In the genomic region with DNA sequence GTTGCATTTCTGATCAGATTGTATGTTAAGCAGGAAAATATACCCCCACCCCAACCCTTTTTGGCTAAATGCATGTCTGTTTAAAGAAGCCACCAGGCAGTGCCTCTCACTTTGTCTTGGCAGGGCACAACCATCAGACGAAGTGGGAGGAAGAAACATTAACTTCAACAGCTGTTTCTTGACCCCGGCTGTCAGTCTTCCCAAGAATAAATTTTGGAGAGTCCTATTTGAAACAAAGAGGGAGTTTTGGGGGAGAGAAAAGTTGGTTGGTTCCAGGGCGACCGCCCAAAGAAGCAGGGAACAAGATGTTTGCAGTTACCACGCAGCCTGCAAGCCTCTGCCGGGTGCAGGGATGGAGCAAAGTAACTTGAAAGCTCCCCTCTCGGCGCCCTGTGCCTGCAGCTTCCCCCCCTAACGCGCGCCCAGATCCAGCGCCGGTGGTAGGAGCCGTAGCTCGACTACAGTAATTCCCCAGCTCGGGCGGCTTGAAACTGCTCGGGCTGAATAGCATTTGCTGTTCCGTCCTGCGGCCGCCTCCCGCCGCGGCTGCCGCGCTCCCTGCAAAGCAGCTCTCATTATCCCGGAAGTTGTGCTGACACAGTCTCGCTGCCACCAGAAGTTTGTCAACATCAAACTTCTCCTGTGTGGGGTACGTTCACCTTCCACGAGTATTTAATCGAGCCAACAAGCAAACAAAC, we compare ENCODE assay signal across 8 cellular contexts.
A peak's percentile ranks its signal among the peaks of the same experiment; 100 is the strongest.
DNase-seq lines count a peak whose midpoint lies in the region; ATAC-seq and TF ChIP-seq lines count a peak whose summit lies in the region.

No MANE protein-coding gene starts in this region.

- POLR2A ChIA-PET in naive thymus-derived CD4-positive, alpha-beta T cell (lab: Charles Lee) = interaction anchor here (0.5 to 7.5 kb wide), 28 partner anchors 10 to 1222 kb away, joined by 3 to 172 read pairs (median 4); a partner anchor contains a TSS

- H3K4me2 ChIP-seq in DND-41 (ENCODE audit: insufficient read depth, low read length) (peak overlapping the region; percentile 75), GM23248 (ENCODE audit: unreplicated experiment) (peak overlapping the region; percentile 91)

- H3K9ac ChIP-seq in DND-41 (ENCODE audit: low read depth, low read length) (peak overlapping the region; percentile 82), GM23248 (peak overlapping the region; percentile 84)

- H3K36me3 Mint-ChIP-seq in activated T-helper 2 cell treated with anti-CD3 and anti-CD28 coated beads, Interferon-gamma antibody, Interleukin-2, Interleukin-4, amounts not matched to agents 10 μg/mL and 5 μg/mL and 100 μg/mL, durations not matched to agents 14 hours and 24 hours and 36 hours (ENCODE audit: low read depth) = no peaks in the 10 kb centered on the region
- peaks cover 0 to 4% (median 0%) of the 10 kb centered on the region in 5 donors for H3K36me3 Mint-ChIP-seq in naive thymus-derived CD4-positive, alpha-beta T cell
- H3K36me3 Mint-ChIP-seq in stimulated activated memory B cell treated with anti-CD40 and anti-IgM and Interleukin-4, amounts not matched to agents 10 μg/mL and 1 μg/mL and 100 μg/mL, for 72 hours = no peaks in the 10 kb centered on the region

- H3F3A ChIP-seq in GM23248 (ENCODE audit: insufficient read depth) = peaks cover 12% of the 10 kb centered on the region

- H3K27me3 ChIP-seq in DND-41 (ENCODE audit: insufficient read depth, low read length, poor library complexity) (no peaks in the 10 kb centered on the region), GM23248 (replicated peaks; ENCODE audit: insufficient read depth) (no peaks in the 10 kb centered on the region)
- no peaks in the 10 kb centered on the region for H3K27me3 ChIP-seq in naive thymus-derived CD4-positive, alpha-beta T cell (ENCODE audit: control insufficient read depth in 2 of 2, insufficient read depth in 2 of 2, low read length in 2 of 2)

- H2AFZ ChIP-seq in DND-41 (ENCODE audit: low read depth, low read length) = peak overlapping the region; percentile 76
- H2AFZ ChIP-seq in GM23248 = peak overlapping the region; percentile 96

- peak overlapping the region; percentile 94 for H3K27ac Mint-ChIP-seq in activated T-helper 2 cell treated with anti-CD3 and anti-CD28 coated beads, Interferon-gamma antibody, Interleukin-2, Interleukin-4, amounts not matched to agents 10 μg/mL and 5 μg/mL and 100 μg/mL, durations not matched to agents 14 hours and 24 hours and 36 hours
- peak overlapping the region; percentile 96 to 100 (median 97) for H3K27ac Mint-ChIP-seq in naive thymus-derived CD4-positive, alpha-beta T cell
- H3K27ac Mint-ChIP-seq in stimulated activated memory B cell treated with anti-CD40 and anti-IgM and Interleukin-4, amounts not matched to agents 10 μg/mL and 1 μg/mL and 100 μg/mL, for 72 hours = peak overlapping the region; percentile 81

- H3K79me2 ChIP-seq in DND-41 (ENCODE audit: insufficient read depth, low read length) (peaks cover 22% of the 10 kb centered on the region), GM23248 (ENCODE audit: insufficient read depth) (no peaks in the 10 kb centered on the region)

- H3K4me1 Mint-ChIP-seq in activated T-helper 2 cell treated with anti-CD3 and anti-CD28 coated beads, Interferon-gamma antibody, Interleukin-2, Interleukin-4, amounts not matched to agents 10 μg/mL and 5 μg/mL and 100 μg/mL, durations not matched to agents 14 hours and 24 hours and 36 hours (ENCODE audit: low read depth) = peaks cover 38% of the 10 kb centered on the region
- peaks cover 23 to 71% (median 56%) of the 10 kb centered on the region in 7 donors for H3K4me1 Mint-ChIP-seq in naive thymus-derived CD4-positive, alpha-beta T cell
- peaks cover 26% of the 10 kb centered on the region for H3K4me1 Mint-ChIP-seq in stimulated activated memory B cell treated with anti-CD40 and anti-IgM and Interleukin-4, amounts not matched to agents 10 μg/mL and 1 μg/mL and 100 μg/mL, for 72 hours

- ATAC-seq in DND-41 (ENCODE audit: insufficient read depth, low read depth) = peak; percentile 79
- ATAC-seq in naive thymus-derived CD4-positive, alpha-beta T cell = peak; percentile 95
- ATAC-seq in stimulated activated memory B cell treated with anti-CD40 and anti-IgM and Interleukin-4, amounts not matched to agents 10 μg/mL and 1 μg/mL and 100 μg/mL, for 72 hours = peak; percentile 93

- peak overlapping the region; percentile 85 for H3K4me3 Mint-ChIP-seq in activated T-helper 2 cell treated with anti-CD3 and anti-CD28 coated beads, Interferon-gamma antibody, Interleukin-2, Interleukin-4, amounts not matched to agents 10 μg/mL and 5 μg/mL and 100 μg/mL, durations not matched to agents 14 hours and 24 hours and 36 hours (ENCODE audit: low read depth)
- peak overlapping the region; percentile 92 to 98 (median 94) for H3K4me3 Mint-ChIP-seq in naive thymus-derived CD4-positive, alpha-beta T cell
- H3K4me3 Mint-ChIP-seq in stimulated activated memory B cell treated with anti-CD40 and anti-IgM and Interleukin-4, amounts not matched to agents 10 μg/mL and 1 μg/mL and 100 μg/mL, for 72 hours = peak overlapping the region; percentile 76

- H3K9me3 Mint-ChIP-seq in activated T-helper 2 cell treated with anti-CD3 and anti-CD28 coated beads, Interferon-gamma antibody, Interleukin-2, Interleukin-4, amounts not matched to agents 10 μg/mL and 5 μg/mL and 100 μg/mL, durations not matched to agents 14 hours and 24 hours and 36 hours = no peaks in the 10 kb centered on the region
- H3K9me3 Mint-ChIP-seq in naive thymus-derived CD4-positive, alpha-beta T cell = no peaks in the 10 kb centered on the region
- no peaks in the 10 kb centered on the region for H3K9me3 Mint-ChIP-seq in stimulated activated memory B cell treated with anti-CD40 and anti-IgM and Interleukin-4, amounts not matched to agents 10 μg/mL and 1 μg/mL and 100 μg/mL, for 72 hours

- intact Hi-C loops in activated T-helper 2 cell treated with anti-CD3 and anti-CD28 coated beads, Interferon-gamma antibody, Interleukin-2, Interleukin-4, amounts not matched to agents 10 μg/mL and 5 μg/mL and 100 μg/mL, durations not matched to agents 14 hours and 24 hours and 36 hours (cut with micrococcal nuclease) = loop anchor here (1.0 to 10.0 kb wide), 7 partner anchors 100 to 429 kb away; a partner anchor contains a TSS
- intact Hi-C loops in naive thymus-derived CD4-positive, alpha-beta T cell (cut with micrococcal nuclease) = loop anchor here (1.0 to 10.0 kb wide), 19 partner anchors 13 to 550 kb away; a partner anchor contains a TSS

- no peaks in the 10 kb centered on the region for H3K36me3 ChIP-seq in DND-41 (ENCODE audit: insufficient read depth, low read length)
- no peaks in the 10 kb centered on the region for H3K36me3 ChIP-seq in GM23248 (ENCODE audit: low read depth)
- H3K36me3 ChIP-seq in naive thymus-derived CD4-positive, alpha-beta T cell (ENCODE audit: control insufficient read depth in 2 of 3, insufficient read depth in 3 of 3, low read length in 3 of 3) = no peaks in the 10 kb centered on the region

- WGBS in GM23248 (ENCODE audit: low coverage in 1 of 2, low lambda C conversion rate in 2 of 2, missing lambda C conversion rate in 2 of 2), 2 experiments = 1% methylated on average over 31 of the region's 31 CpGs

- H3K9me3 ChIP-seq in DND-41 (ENCODE audit: insufficient read depth, low read length, severe bottlenecking) (no peaks in the 10 kb centered on the region), GM23248 (ENCODE audit: low read depth) (no peaks in the 10 kb centered on the region)
- no peaks in the 10 kb centered on the region for H3K9me3 ChIP-seq in naive thymus-derived CD4-positive, alpha-beta T cell (ENCODE audit: control insufficient read depth in 2 of 3, low read length in 3 of 3)

- TF ChIP-seq CTCF in DND-41 (IDR thresholded peaks at IDR 0.05; ENCODE audit: borderline replicate concordance, extremely low read depth, low read length, poor library complexity, severe bottlenecking) (no peak), LNCaP clone FGC (IDR thresholded peaks at IDR 0.05; ENCODE audit: control insufficient read depth, extremely low read depth, insufficient read depth) (no peak), fibroblast of mammary gland (conservative IDR thresholded peaks at IDR 0.05; ENCODE audit: control insufficient read depth, insufficient read depth, low read depth, low read length) (no peak)

- no peaks in the 10 kb centered on the region for H3K27me3 Mint-ChIP-seq in activated T-helper 2 cell treated with anti-CD3 and anti-CD28 coated beads, Interferon-gamma antibody, Interleukin-2, Interleukin-4, amounts not matched to agents 10 μg/mL and 5 μg/mL and 100 μg/mL, durations not matched to agents 14 hours and 24 hours and 36 hours (ENCODE audit: low read depth)
- H3K27me3 Mint-ChIP-seq in naive thymus-derived CD4-positive, alpha-beta T cell = no peaks in the 10 kb centered on the region
- H3K27me3 Mint-ChIP-seq in stimulated activated memory B cell treated with anti-CD40 and anti-IgM and Interleukin-4, amounts not matched to agents 10 μg/mL and 1 μg/mL and 100 μg/mL, for 72 hours = no peaks in the 10 kb centered on the region

- DNase-seq in DND-41 (peak; percentile 99), GM23248 (peak; percentile 96), LNCaP clone FGC (ENCODE audit: low read depth) (peak; percentile 85), RPMI8226 (peak; percentile 98), fibroblast of mammary gland (ENCODE audit: low read depth) (peak; percentile 94)
- peak; percentile 88 for DNase-seq in activated T-helper 2 cell treated with anti-CD3 and anti-CD28 coated beads, Interferon-gamma antibody, Interleukin-2, Interleukin-4, amounts not matched to agents 10 μg/mL and 5 μg/mL and 100 μg/mL, durations not matched to agents 14 hours and 24 hours and 36 hours (ENCODE audit: low spot score)
- peak; percentile 76 to 92 (median 89) for DNase-seq in naive thymus-derived CD4-positive, alpha-beta T cell

- no peaks in the 10 kb centered on the region for H4K20me1 ChIP-seq in DND-41 (ENCODE audit: insufficient read depth, low read length)
- no peaks in the 10 kb centered on the region for H4K20me1 ChIP-seq in GM23248 (ENCODE audit: insufficient read depth)

- in situ Hi-C loops in GM23248 (cut with MboI) = no loop called here

- peaks cover 59% of the 10 kb centered on the region for H3K4me1 ChIP-seq in DND-41 (ENCODE audit: insufficient read depth, low read length)
- peaks cover 27% of the 10 kb centered on the region for H3K4me1 ChIP-seq in GM23248 (ENCODE audit: insufficient read depth)
- peaks cover 18 to 22% of the 10 kb centered on the region in 2 donors for H3K4me1 ChIP-seq in naive thymus-derived CD4-positive, alpha-beta T cell (ENCODE audit: control insufficient read depth in 2 of 2, insufficient read depth in 2 of 2, low read length in 2 of 2)

- H3K27ac ChIP-seq in DND-41 (ENCODE audit: low read length) = peak overlapping the region; percentile 99
- peak overlapping the region; percentile 93 for H3K27ac ChIP-seq in GM23248
- peak overlapping the region; percentile 71 for H3K27ac ChIP-seq in naive thymus-derived CD4-positive, alpha-beta T cell (ENCODE audit: low read depth, low read length)

- peak overlapping the region; percentile 24 to 59; a peak in 3 of 4 replicates for H3K4me3 ChIP-seq in DND-41 (ENCODE audit: low read depth in 1 of 2, low read length in 2 of 2)
- peak overlapping the region; percentile 75 for H3K4me3 ChIP-seq in GM23248
- peak overlapping the region; percentile 42 for H3K4me3 ChIP-seq in LNCaP clone FGC (ENCODE audit: low read depth, low read length)
- peak overlapping the region; percentile 54 for H3K4me3 ChIP-seq in fibroblast of mammary gland (ENCODE audit: control insufficient read depth, low read depth, low read length)
- peak overlapping the region; percentile 82 for H3K4me3 ChIP-seq in naive thymus-derived CD4-positive, alpha-beta T cell (ENCODE audit: low read length)

- H3K9me2 ChIP-seq in GM23248 (ENCODE audit: insufficient read depth) = no peaks in the 10 kb centered on the region

- CTCF ChIA-PET in naive thymus-derived CD4-positive, alpha-beta T cell (lab: Charles Lee) = interaction anchor here (0.6 to 3.8 kb wide), 11 partner anchors 13 to 1220 kb away, joined by 3 to 24 read pairs (median 4); a partner anchor contains a TSS

Comparison
In these comparisons a context has a peak if more than half of its experiments do, and no peak if none do; other contexts are left out.
1. Peak in every context shown above with its lines: DNase-seq, ATAC-seq, H3K4me3 ChIP-seq and H3K27ac ChIP-seq.